In genomic region chr12:6340745-6341438, GRCh38 we compare ENCODE assay signal across 7 cellular contexts.
DNase-seq lines count a peak whose midpoint lies in the region; ATAC-seq and FAIRE-seq lines count a peak whose summit lies in the region.
"Had no signal": no experiment of that assay in that cellular context is flagged by ENCODE, and none has a peak within 500 bp of the region (broad histone marks: within the 10 kb centered on the region; RNA-seq: fewer than 3 reads in every experiment).

No MANE protein-coding gene starts in this region.

- H3K36me3 ChIP-seq in HUES48 (ENCODE audit: control insufficient read depth, insufficient read depth, low read length) (no peaks in the 10 kb centered on the region), rectal smooth muscle tissue (ENCODE audit: control insufficient read depth, insufficient read depth, low read length) (peaks cover 7% of the 10 kb centered on the region)
- no peaks in the 10 kb centered on the region for H3K36me3 ChIP-seq in effector memory CD4-positive, alpha-beta T cell (ENCODE audit: control insufficient read depth, insufficient read depth, low read length)

- FAIRE-seq in HTR-8/SVneo (lab: Jason Lieb, UNC), result no peak

- ATAC-seq in GM19467 (IDR thresholded peaks at IDR 0.05; ENCODE audit: unreplicated experiment) (no peak), HG02852 (IDR thresholded peaks at IDR 0.05; ENCODE audit: unreplicated experiment) (no peak)

- H3K9ac ChIP-seq in HUES48 (ENCODE audit: low read depth, low read length), result peak overlapping the region; percentile 68
- peak overlapping the region; percentile 99 for H3K9ac ChIP-seq in rectal smooth muscle tissue (ENCODE audit: low read length)

- H3K4me3 ChIP-seq in HUES48 (ENCODE audit: low read depth, low read length), result peak overlapping the region; percentile 85
- H3K4me3 ChIP-seq in effector memory CD4-positive, alpha-beta T cell (ENCODE audit: insufficient read depth, low read depth, low read length, poor library complexity, severe bottlenecking), result peak overlapping the region; percentile 78
- peak overlapping the region; percentile 94 for H3K4me3 ChIP-seq in rectal smooth muscle tissue (ENCODE audit: low read length)

- no peaks in the 10 kb centered on the region for H3K27me3 ChIP-seq in HUES48 (ENCODE audit: control insufficient read depth, insufficient read depth, low read length)
- H3K27me3 ChIP-seq in effector memory CD4-positive, alpha-beta T cell (replicated peaks; ENCODE audit: control insufficient read depth, insufficient read depth, low read length, poor library complexity, severe bottlenecking), result no peaks in the 10 kb centered on the region
- H3K27me3 ChIP-seq in rectal smooth muscle tissue (ENCODE audit: control insufficient read depth, insufficient read depth, low read length), result no peaks in the 10 kb centered on the region

- no peaks in the 10 kb centered on the region for H3K9me3 ChIP-seq in HUES48 (ENCODE audit: control insufficient read depth, insufficient read depth, low read length)
- H3K9me3 ChIP-seq in effector memory CD4-positive, alpha-beta T cell (ENCODE audit: control insufficient read depth, low read length), result no peaks in the 10 kb centered on the region

- H3K4me1 ChIP-seq in HUES48 (ENCODE audit: control insufficient read depth, insufficient read depth, low read length) (peaks cover 54% of the 10 kb centered on the region), rectal smooth muscle tissue (ENCODE audit: control insufficient read depth, insufficient read depth, low read length) (peaks cover 40% of the 10 kb centered on the region)
- H3K4me1 ChIP-seq in effector memory CD4-positive, alpha-beta T cell (ENCODE audit: control insufficient read depth, insufficient read depth, low read length, poor library complexity, severe bottlenecking), result peaks cover 58% of the 10 kb centered on the region

- H3K27ac ChIP-seq in HUES48 (ENCODE audit: low read depth, low read length) (peak overlapping the region; percentile 87), rectal smooth muscle tissue (ENCODE audit: low read depth, low read length) (peak overlapping the region; percentile 98)
- peak overlapping the region; percentile 85 for H3K27ac ChIP-seq in effector memory CD4-positive, alpha-beta T cell (ENCODE audit: insufficient read depth, low read length, poor library complexity, severe bottlenecking)

- DNase-seq in effector memory CD4-positive, alpha-beta T cell, result no peak
- no peak for DNase-seq in HTR-8/SVneo (ENCODE audit: insufficient read length, low spot score)
- DNase-seq: activated CD4-positive, alpha-beta T cell treated with anti-CD3 and anti-CD28 coated beads, Interleukin-2, amount 10 ng/mL, durations not matched to agents 7 days and 5 days had no signal
